Comparison of ENCODE assay signal across 12 cellular contexts in the genomic region with DNA sequence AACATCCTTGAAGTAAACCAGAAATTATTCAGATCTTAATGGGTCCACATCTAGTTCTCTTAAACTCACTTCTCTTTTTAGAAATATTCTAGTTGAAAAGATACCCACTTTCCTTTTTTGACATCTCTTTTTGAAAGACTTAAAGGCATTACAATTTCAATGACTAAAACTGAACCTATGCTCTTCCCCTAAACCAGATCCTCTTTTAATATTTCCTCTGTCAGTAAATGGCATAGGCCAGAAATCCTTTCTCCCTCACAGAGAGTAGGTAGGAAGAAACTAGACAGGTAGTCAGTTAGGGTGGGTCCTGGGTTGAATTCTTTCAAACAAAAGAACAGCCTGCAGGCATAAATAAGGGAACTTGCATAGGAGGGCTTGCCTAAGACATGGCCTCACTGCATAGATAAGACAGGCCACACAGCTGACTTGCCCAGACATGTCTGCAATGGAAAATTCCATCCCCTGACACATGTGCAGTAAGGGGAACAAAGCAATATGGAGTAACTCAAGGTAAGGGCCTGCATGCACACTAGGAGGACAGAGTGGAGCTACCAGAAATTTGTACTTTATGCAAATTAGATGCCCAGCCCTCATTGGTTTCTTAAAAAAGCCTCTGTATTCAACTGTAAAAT.
DNase-seq lines count a peak whose midpoint lies in the region; TF ChIP-seq lines count a peak whose summit lies in the region.
"Had no signal": no experiment of that assay in that cellular context is flagged by ENCODE, and none has a peak within 500 bp of the region (broad histone marks: within the 10 kb centered on the region; RNA-seq: fewer than 3 reads in every experiment).

No MANE protein-coding gene starts in this region.

- TF ChIP-seq CTCF in HL-60 (IDR thresholded peaks at IDR 0.05; ENCODE audit: insufficient read depth, low read length) (no peak), WERI-Rb-1 (IDR thresholded peaks at IDR 0.05; ENCODE audit: low read depth, low read length) (no peak)

- no peak overlapping the region for H3K9ac ChIP-seq in iPS-15b (ENCODE audit: low read depth, low read length)

- H3K27me3 ChIP-seq in HL-60 (ENCODE audit: insufficient read depth, poor library complexity, severe bottlenecking) (no peaks in the 10 kb centered on the region), WERI-Rb-1 (ENCODE audit: insufficient read depth, low read depth, severe bottlenecking) (no peaks in the 10 kb centered on the region), iPS-15b (ENCODE audit: control insufficient read depth, insufficient read depth, low read length) (no peaks in the 10 kb centered on the region)

- peaks cover 11% of the 10 kb centered on the region for H3K9me3 ChIP-seq in WERI-Rb-1 (ENCODE audit: severe bottlenecking)
- H3K9me3 ChIP-seq in iPS-15b (ENCODE audit: control insufficient read depth, insufficient read depth, low read length), result peaks cover 5% of the 10 kb centered on the region

- DNase-seq in AML-193 (lab: John Stamatoyannopoulos, UW) (peak; percentile 34 to 46), HL-60 (ENCODE audit: low read depth in 1 of 2, low spot score in 1 of 2) (peak in 1 of 2 experiments; percentile 78), WERI-Rb-1 (no peak), NCI-H1694 (lab: John Stamatoyannopoulos, UW) (no peak), cerebellar nuclear complex (lab: John Stamatoyannopoulos, UW) (no peak), NCI-H510A treated with DMSO at 0.1 percent for 48 hours (lab: John Stamatoyannopoulos, UW) (no peak), hepatic stellate cell (ENCODE audit: low spot score) (no peak)
- DNase-seq: immature natural killer cell, NCI-H510A, nephron progenitor cell, SW 1271 had no signal

- peaks cover 4% of the 10 kb centered on the region for H3K4me1 ChIP-seq in iPS-15b (ENCODE audit: control insufficient read depth, insufficient read depth, low read length)

- H3K27ac ChIP-seq in HL-60 (replicated peaks) (peak overlapping the region; percentile 35), WERI-Rb-1 (peak overlapping the region; percentile 31)

- H3K4me3 ChIP-seq in HL-60 (replicated peaks; ENCODE audit: insufficient read depth, low read length) (no peak overlapping the region), WERI-Rb-1 (ENCODE audit: low read depth, low read length) (no peak overlapping the region), iPS-15b (ENCODE audit: low read depth, low read length) (peak overlapping the region; percentile 19)

- no peaks in the 10 kb centered on the region for H3K36me3 ChIP-seq in WERI-Rb-1
- H3K36me3 ChIP-seq in iPS-15b (ENCODE audit: control insufficient read depth, insufficient read depth, low read length), result no peaks in the 10 kb centered on the region

Comparison
In these comparisons a context has a peak if more than half of its experiments do, and no peak if none do; other contexts are left out.
1. DNase-seq: peak in AML-193 (2 of 2); none in WERI-Rb-1 (single experiment), NCI-H1694 (single experiment), cerebellar nuclear complex (0 of 2), NCI-H510A treated with DMSO at 0.1 percent for 48 hours (single experiment) and hepatic stellate cell (single experiment).